Comparison of ENCODE assay signal across 14 cellular contexts in the genomic region with DNA sequence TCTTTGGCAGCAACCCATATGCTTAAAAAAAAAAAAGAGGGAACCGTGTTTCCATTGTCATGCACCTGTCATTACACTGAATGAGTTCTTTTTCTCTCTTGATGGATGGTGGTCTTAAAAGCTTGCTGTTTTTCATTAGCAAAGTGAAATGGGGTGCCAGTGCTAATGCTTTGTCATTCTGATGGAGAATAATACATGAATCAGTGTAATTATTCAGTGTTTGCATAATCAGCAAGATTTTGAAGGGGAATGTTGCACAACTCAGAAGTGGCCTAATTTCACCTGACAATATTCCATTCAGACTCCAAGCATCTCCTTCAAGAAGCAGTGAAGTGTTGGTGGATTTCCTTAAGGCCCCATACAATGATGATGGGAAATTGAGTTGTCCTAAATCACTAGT. TPM values are rescaled to one million over a fixed set of nuclear protein-coding genes. Genes with fewer than 3 reads are reported as not detected.
DNase-seq lines count a peak whose midpoint lies in the region; ATAC-seq and TF ChIP-seq lines count a peak whose summit lies in the region.
"Had no signal": no experiment of that assay in that cellular context is flagged by ENCODE, and none has a peak within 500 bp of the region (broad histone marks: within the 10 kb centered on the region; RNA-seq: fewer than 3 reads in every experiment).

No MANE protein-coding gene starts in this region.

- H3K27ac ChIP-seq in Karpas-422 (ENCODE audit: low read length) (no peak overlapping the region), ascending aorta (peak overlapping the region; percentile 93 to 95), iPS-20b (ENCODE audit: low read length) (no peak overlapping the region), testis (peak overlapping the region; percentile 73 to 79)
- H3K27ac ChIP-seq: colonic mucosa, KMS-11, parathyroid adenoma had no signal

- H3K9ac ChIP-seq in Karpas-422 (ENCODE audit: low read length) (no peak overlapping the region), iPS-20b (ENCODE audit: low read depth, low read length) (no peak overlapping the region)
- H3K9ac ChIP-seq: KMS-11, parathyroid adenoma had no signal

- H3K36me3 ChIP-seq in Karpas-422 (ENCODE audit: insufficient read depth, low read length) = no peaks in the 10 kb centered on the region
- H3K36me3 ChIP-seq in ascending aorta = peaks cover 0 to 17% of the 10 kb centered on the region in 2 donors
- H3K36me3 ChIP-seq in iPS-20b (ENCODE audit: insufficient read depth, low read depth, low read length) = peaks cover 29% of the 10 kb centered on the region; the same call in 1 of the 2 replicates
- no peaks in the 10 kb centered on the region for H3K36me3 ChIP-seq in testis (ENCODE audit: low read depth, missing control alignments)
- H3K36me3 ChIP-seq: colonic mucosa had no signal

- WGBS in testis, 2 donors = 20 to 33% methylated on average over 1 of the region's 1 CpG

- TF ChIP-seq POLR2A in testis (IDR thresholded peaks at IDR 0.05) = no peak

- no peaks in the 10 kb centered on the region for H3K9me2 ChIP-seq in Karpas-422 (replicated peaks; ENCODE audit: insufficient read depth, low read length)

- H2AFZ ChIP-seq in Karpas-422 (ENCODE audit: low read length) = 0 out of 2 replicates have a peak overlapping the region, but pooled peaks have one; percentile 11

- no peaks in the 10 kb centered on the region for H3K79me2 ChIP-seq in Karpas-422 (ENCODE audit: low read length)
- H3K79me2 ChIP-seq: parathyroid adenoma had no signal

- ATAC-seq in HG03139 (IDR thresholded peaks at IDR 0.05; ENCODE audit: unreplicated experiment) = no peak

- no peaks in the 10 kb centered on the region for H4K20me1 ChIP-seq in Karpas-422 (ENCODE audit: insufficient read depth, low read depth, low read length)

- no peaks in the 10 kb centered on the region for H3K27me3 ChIP-seq in Karpas-422 (ENCODE audit: low read length)
- no peaks in the 10 kb centered on the region for H3K27me3 ChIP-seq in ascending aorta
- no peaks in the 10 kb centered on the region for H3K27me3 ChIP-seq in iPS-20b (ENCODE audit: insufficient read depth, low read length)
- H3K27me3 ChIP-seq in testis = no peaks in the 10 kb centered on the region
- H3K27me3 ChIP-seq: colonic mucosa had no signal

- intact Hi-C loops in ascending aorta (cut with DNase I) (loop anchor here (10.0 kb wide), 1 partner anchor 299 kb away; no protein-coding TSS in a partner anchor), testis (cut with DNase I; ENCODE audit: low total_unique reads) (no loop called here)

- H3K4me3 ChIP-seq in Karpas-422 (ENCODE audit: low read length) (no peak overlapping the region), ascending aorta (no peak overlapping the region), iPS-20b (ENCODE audit: low read length) (peak overlapping the region; percentile 13; the same call in 1 of the 2 replicates), testis (no peak overlapping the region)
- H3K4me3 ChIP-seq: colonic mucosa had no signal

- H3K4me1 ChIP-seq in Karpas-422 (ENCODE audit: low read length) (no peaks in the 10 kb centered on the region; the same call in 1 of the 2 replicates), ascending aorta (peaks cover 42 to 89% of the 10 kb centered on the region in 2 donors), iPS-20b (ENCODE audit: insufficient read depth, low read length) (peaks cover 12% of the 10 kb centered on the region; the same call in 1 of the 2 replicates), testis (peaks cover 56% of the 10 kb centered on the region)
- H3K4me1 ChIP-seq: colonic mucosa had no signal

- H3K9me3 ChIP-seq in Karpas-422 (ENCODE audit: low read length) = no peaks in the 10 kb centered on the region
- no peaks in the 10 kb centered on the region for H3K9me3 ChIP-seq in ascending aorta
- no peaks in the 10 kb centered on the region for H3K9me3 ChIP-seq in iPS-20b (ENCODE audit: insufficient read depth, low read depth, low read length)
- H3K9me3 ChIP-seq in testis = no peaks in the 10 kb centered on the region
- H3K9me3 ChIP-seq: colonic mucosa had no signal

- TF ChIP-seq CTCF in ascending aorta (IDR thresholded peaks at IDR 0.05) (no peak), testis (IDR thresholded peaks at IDR 0.05) (no peak)

- H3K4me2 ChIP-seq in Karpas-422 (ENCODE audit: low read depth, low read length, poor library complexity, severe bottlenecking) = no peak overlapping the region
- H3K4me2 ChIP-seq: KMS-11 had no signal

- no peak for DNase-seq in Karpas-422
- no peak for DNase-seq in ascending aorta (ENCODE audit: low spot score in 2 of 2)
- DNase-seq in testis = no peak
- no peak for DNase-seq in hepatic stellate cell (ENCODE audit: low spot score)
- DNase-seq in activated T-cell treated with anti-CD3 and anti-CD28 coated beads, Interleukin-2, amount 50 U/mL, for 48 hours = no peak
- DNase-seq: colonic mucosa; DMS153; NCI-H1694 treated with DMSO at 0.1 percent for 48 hours; NCI-H510A treated with DMSO at 0.1 percent for 48 hours; stimulated activated CD4-positive, alpha-beta T cell treated with anti-CD3 and anti-CD28 coated beads, Interleukin-12 subunit alpha, Interleukin-12 subunit beta, amount 100 ng/mL, for 4 hours had no signal

RNA-seq across cellular contexts. Expression of a gene that starts 38.1 kb away (rescaled TPM):
- not detected in 2 replicates for total RNA-seq in Karpas-422 (2014; rRNA removed; shearing (Covaris generic); ENCODE audit: low replicate concordance)
- total RNA-seq in ascending aorta = 1,059 TPM
- 100 to 1,000 TPM; 431 to 584 TPM for total RNA-seq in testis
- polyA plus RNA-seq in testis (ENCODE audit: insufficient read depth, low read depth, low replicate concordance) = 20.1 TPM

Comparison
In these comparisons a context has a peak if more than half of its experiments do, and no peak if none do; other contexts are left out.
1. H3K27ac ChIP-seq: peak in ascending aorta (2 of 2) and testis (2 of 2); none in Karpas-422 (single experiment) and iPS-20b (single experiment).
2. RNA of a gene that starts 38.1 kb away (total RNA-seq): 1,059 TPM in ascending aorta (single experiment) and 431 to 584 TPM in testis; not detected in Karpas-422; every median in the first group is over 100 times any median in the second.